1 cellular context compared by ENCODE assay signal in the genomic region with DNA sequence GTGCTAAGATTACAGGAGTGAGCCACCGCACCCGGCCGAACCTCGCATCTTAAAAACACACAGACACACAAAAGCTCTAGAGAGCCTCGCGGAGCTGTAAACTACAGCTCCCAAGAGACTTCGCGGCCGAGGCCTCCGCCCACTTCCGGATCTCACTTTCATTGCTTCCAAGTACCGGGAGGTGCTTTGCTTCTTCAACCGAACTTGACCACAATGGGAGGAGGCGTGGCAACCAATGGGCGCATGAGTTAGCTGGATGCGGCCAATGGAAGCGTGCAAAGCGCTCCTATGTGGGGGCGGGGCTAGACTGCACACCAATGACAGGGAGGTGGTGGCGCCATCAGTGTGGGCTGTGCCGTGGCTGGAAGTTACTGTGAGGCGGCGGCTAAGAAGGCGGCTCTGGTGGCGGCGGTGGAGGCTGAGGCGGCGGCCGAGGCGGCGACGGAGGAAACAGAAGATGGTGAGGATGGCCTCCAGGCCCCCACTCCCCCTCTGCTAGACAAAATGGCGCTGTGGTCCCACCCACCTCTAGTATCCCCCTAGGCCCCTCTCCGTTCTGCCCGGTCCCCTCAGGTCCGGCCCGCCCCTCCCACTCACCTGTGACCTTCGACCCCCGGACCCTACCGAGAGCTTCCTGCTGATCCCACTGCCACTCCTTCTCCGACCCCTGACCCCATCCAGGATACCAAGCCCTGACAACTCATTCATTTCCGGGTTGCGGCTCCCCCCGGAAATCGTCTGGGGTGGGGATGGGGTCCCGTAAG.
TF ChIP-seq lines count a peak whose summit lies in the region.

A gene (plus strand): TSS at position 366 of the 764 bp plus-strand sequence. CDS start 92 bp downstream, at position 458.

TF ChIP-seq in HCT116, 20 proteins besides CTCF, POLR2A, EP300 and RAD21 (continued from another document):
- TF ChIP-seq EZH2phosphoT487 (IDR thresholded peaks at IDR 0.05; ENCODE audit: borderline replicate concordance), result no peak
